8 cellular contexts compared by ENCODE assay signal in genomic region chr12:7970475-7971252, GRCh38. TPM values are rescaled to one million over a fixed set of nuclear protein-coding genes. Genes with fewer than 3 reads are reported as not detected.
DNase-seq lines count a peak whose midpoint lies in the region; ATAC-seq and TF ChIP-seq lines count a peak whose summit lies in the region.

No MANE protein-coding gene starts in this region.

- H3K79me2 ChIP-seq in SU-DHL-6 (ENCODE audit: insufficient read depth, low read length), result no peaks in the 10 kb centered on the region

- H2AFZ ChIP-seq in SU-DHL-6 (ENCODE audit: low read depth, low read length, severe bottlenecking), result peak overlapping the region; percentile 96

- H3K4me3 ChIP-seq in SU-DHL-6 (ENCODE audit: insufficient read depth, low read length, poor library complexity, severe bottlenecking) (peak overlapping the region; percentile 55), adipocyte (ENCODE audit: low read length) (peak overlapping the region; percentile 80), heart left ventricle (peak overlapping the region; percentile 25 to 61 (median 56)), upper lobe of left lung (peak overlapping the region; percentile 15 to 60 (median 54))

- 1 to 3% (median 2%) methylated on average over 47 to 49 of the region's 49 CpGs for WGBS in heart left ventricle, 4 donors
- WGBS in upper lobe of left lung, 2 donors, result 0 to 1% methylated on average over 32 to 49 of the region's 49 CpGs

- TF ChIP-seq POLR2A in heart left ventricle (IDR thresholded peaks at IDR 0.05), result peak in 1 of 2 donors; percentile 33
- peak in 2 of 4 donors; percentile 37 to 75 for TF ChIP-seq POLR2A in upper lobe of left lung (IDR thresholded peaks at IDR 0.05)

- intact Hi-C loops in heart left ventricle (cut with DNase I) (loop anchor here in 6 of 10 donors (2.0 to 5.0 kb wide), 5 partner anchors 33 to 38 kb away; partner anchors contain the start of gene SLC2A3 (in 2 of the 6)), posterior vena cava (cut with DNase I) (no loop called here)

- H3K27me3 ChIP-seq in SU-DHL-6 (ENCODE audit: low read length) (no peaks in the 10 kb centered on the region), adipocyte (replicated peaks; ENCODE audit: control insufficient read depth, insufficient read depth, low read length) (no peaks in the 10 kb centered on the region), heart left ventricle (no peaks in the 10 kb centered on the region), upper lobe of left lung (no peaks in the 10 kb centered on the region)

- H3K9me2 ChIP-seq in SU-DHL-6 (replicated peaks; ENCODE audit: insufficient read depth, low read length), result no peaks in the 10 kb centered on the region

- no peaks in the 10 kb centered on the region for H4K20me1 ChIP-seq in SU-DHL-6 (ENCODE audit: low read depth, low read length)

- DNase-seq in G401 (ENCODE audit: low spot score) (peak; percentile 87), GOT3 (lab: John Stamatoyannopoulos, UW) (peak; percentile 60), M059J (ENCODE audit: low read depth) (peak; percentile 95), adipocyte (ENCODE audit: low read depth) (peak; percentile 97), heart left ventricle (peak; percentile 88 to 95 (median 93)), posterior vena cava (ENCODE audit: low spot score) (peak; percentile 98), upper lobe of left lung (peak; percentile 91 to 98)

- H3K27ac ChIP-seq in SU-DHL-6 (ENCODE audit: low read depth, low read length) (peak overlapping the region; percentile 72), heart left ventricle (peak overlapping the region; percentile 74 to 91 (median 78)), upper lobe of left lung (peak overlapping the region; percentile 81 to 94 (median 91))

- H3K9me3 ChIP-seq in SU-DHL-6 (ENCODE audit: insufficient read depth, low read length), result no peaks in the 10 kb centered on the region
- no peaks in the 10 kb centered on the region for H3K9me3 ChIP-seq in adipocyte (ENCODE audit: control insufficient read depth, low read length)
- no peaks in the 10 kb centered on the region for H3K9me3 ChIP-seq in heart left ventricle
- H3K9me3 ChIP-seq in upper lobe of left lung, result no peaks in the 10 kb centered on the region

- TF ChIP-seq CTCF in SU-DHL-6 (IDR thresholded peaks at IDR 0.05; ENCODE audit: insufficient read depth, low read length, poor library complexity, severe bottlenecking) (no peak), heart left ventricle (IDR thresholded peaks at IDR 0.05) (peak in 2 of 12 donors; percentile 4 to 8), upper lobe of left lung (IDR thresholded peaks at IDR 0.05) (peak in 2 of 6 experiments; percentile 23 to 60)

- peak overlapping the region; percentile 52 for H3K9ac ChIP-seq in SU-DHL-6 (ENCODE audit: low read length)
- H3K9ac ChIP-seq in adipocyte (ENCODE audit: low read length), result peak overlapping the region; percentile 81

- H3K4me2 ChIP-seq in SU-DHL-6 (ENCODE audit: low read depth, low read length, poor library complexity, severe bottlenecking), result peak overlapping the region; percentile 89

- H3K36me3 ChIP-seq in SU-DHL-6 (ENCODE audit: low read length), result no peaks in the 10 kb centered on the region
- H3K36me3 ChIP-seq in adipocyte (ENCODE audit: control insufficient read depth, insufficient read depth, low read length, severe bottlenecking), result no peaks in the 10 kb centered on the region
- H3K36me3 ChIP-seq in heart left ventricle, result no peaks in the 10 kb centered on the region
- H3K36me3 ChIP-seq in upper lobe of left lung, result no peaks in the 10 kb centered on the region

- ATAC-seq in heart left ventricle, result peak; percentile 90 to 99 (median 98)
- peak; percentile 98 to 99 for ATAC-seq in upper lobe of left lung (ENCODE audit: low FRiP score in 2 of 2)

- H3F3A ChIP-seq in SU-DHL-6 (ENCODE audit: insufficient read depth), result peaks cover 12% of the 10 kb centered on the region

- peaks cover 13% of the 10 kb centered on the region for H3K4me1 ChIP-seq in adipocyte (ENCODE audit: control insufficient read depth, insufficient read depth, low read length)
- peaks cover 0 to 34% (median 6%) of the 10 kb centered on the region in 12 donors for H3K4me1 ChIP-seq in heart left ventricle
- peaks cover 5 to 18% (median 13%) of the 10 kb centered on the region in 4 donors for H3K4me1 ChIP-seq in upper lobe of left lung

- TF ChIP-seq EP300 in upper lobe of left lung (IDR thresholded peaks at IDR 0.05), result peak in 2 of 4 donors; percentile 54 to 80

- in situ Hi-C loops in G401 (cut with HindIII; ENCODE audit: low sequenced_read_pairs), result no loop called here

RNA-seq across cellular contexts. Expression of gene SLC2A3, which starts 34.7 kb away (rescaled TPM):
- total RNA-seq in G401 (2014; rRNA removed; shearing (Covaris generic)), result 32.5 and 32.9 TPM in 2 replicates
- 12.1 and 13.0 TPM in 2 replicates for total RNA-seq in M059J (2014; rRNA removed; shearing (Covaris generic))
- total RNA-seq in heart left ventricle (10 to 100 TPM in 4 of 9 donors, 1 to 10 TPM in 5; 6.3 to 76.9 (median 9.4) TPM), posterior vena cava (100 to 1,000 TPM in 1 of 2 donors, 10 to 100 TPM in 1; 74.3 to 103 TPM), upper lobe of left lung (100 to 1,000 TPM in 2 of 6 donors, 10 to 100 TPM in 4; 43.0 to 148 (median 63.4) TPM)
- 1 to 10 TPM; 4.6 to 4.8 TPM for polyA plus RNA-seq in heart left ventricle

Comparison
In these comparisons a context has a peak if more than half of its experiments do, and no peak if none do; other contexts are left out.
1. Peak in every context shown above with its lines: DNase-seq, ATAC-seq, H3K4me3 ChIP-seq and H3K27ac ChIP-seq.
2. intact Hi-C loops: an anchor here in heart left ventricle (2.0 to 5.0 kb wide); none called in posterior vena cava.